ENCODE assay signal across 11 cellular contexts in genomic region chr11:121557348-121557747, GRCh38.
DNase-seq lines count a peak whose midpoint lies in the region; ATAC-seq and TF ChIP-seq lines count a peak whose summit lies in the region.
"Had no signal": no experiment of that assay in that cellular context is flagged by ENCODE, and none has a peak within 500 bp of the region (broad histone marks: within the 10 kb centered on the region; RNA-seq: fewer than 3 reads in every experiment).

No MANE protein-coding gene starts in this region.

- no peak overlapping the region for H3K9ac ChIP-seq in smooth muscle cell (ENCODE audit: low read depth)

- H3K4me2 ChIP-seq in smooth muscle cell = no peak overlapping the region

- 66% methylated on average over 8 of the region's 8 CpGs for WGBS in smooth muscle cell (ENCODE audit: low lambda C conversion rate)
- WGBS in esophagus muscularis mucosa = 88% methylated on average over 8 of the region's 8 CpGs

- H3F3A ChIP-seq in smooth muscle cell (ENCODE audit: low read depth) = no peaks in the 10 kb centered on the region

- H2AFZ ChIP-seq in smooth muscle cell (ENCODE audit: low read depth) = no peak overlapping the region

- TF ChIP-seq EP300 in esophagus muscularis mucosa (IDR thresholded peaks at IDR 0.05) = no peak

- CTCF ChIA-PET in activated naive CD4-positive, alpha-beta T cell treated with anti-CD3 and anti-CD28 coated beads for 36 hours (lab: Charles Lee) = interaction anchor here (0.8 kb wide), 1 partner anchor 10 kb away, joined by 3 read pairs; no protein-coding TSS in a partner anchor

- peaks cover 41% of the 10 kb centered on the region for H3K36me3 Mint-ChIP-seq in activated naive CD4-positive, alpha-beta T cell treated with anti-CD3 and anti-CD28 coated beads for 36 hours (ENCODE audit: low read depth)

- H3K4me1 ChIP-seq in smooth muscle cell (ENCODE audit: low read depth) (no peaks in the 10 kb centered on the region), esophagus muscularis mucosa (no peaks in the 10 kb centered on the region)

- intact Hi-C loops in activated naive CD4-positive, alpha-beta T cell treated with anti-CD3 and anti-CD28 coated beads for 36 hours (cut with micrococcal nuclease) = no loop called here
- intact Hi-C loops in esophagus muscularis mucosa (cut with DNase I) = no loop called here

- no peaks in the 10 kb centered on the region for H4K20me1 ChIP-seq in smooth muscle cell (ENCODE audit: low read depth)

- no peaks in the 10 kb centered on the region for H3K9me3 Mint-ChIP-seq in activated naive CD4-positive, alpha-beta T cell treated with anti-CD3 and anti-CD28 coated beads for 36 hours

- TF ChIP-seq POLR2A in esophagus muscularis mucosa (IDR thresholded peaks at IDR 0.05; ENCODE audit: low read depth) = no peak

- peak; percentile 70 for ATAC-seq in HG02642 (IDR thresholded peaks at IDR 0.05; ENCODE audit: poor library complexity, unreplicated experiment)
- ATAC-seq in stimulated activated naive CD8-positive, alpha-beta T cell treated with anti-CD3 and anti-CD28 coated beads, Interleukin-15, Interleukin-2, amounts not matched to agents 100 U/mL and 50 U/mL, for 24 hours = peak; percentile 78
- ATAC-seq: right cardiac atrium had no signal

- H3K27ac Mint-ChIP-seq in activated naive CD4-positive, alpha-beta T cell treated with anti-CD3 and anti-CD28 coated beads for 36 hours = peak overlapping the region; percentile 38

- H3K9me3 ChIP-seq in smooth muscle cell (replicated peaks; ENCODE audit: low read depth) = no peaks in the 10 kb centered on the region
- H3K9me3 ChIP-seq in esophagus muscularis mucosa = no peaks in the 10 kb centered on the region
- H3K9me3 ChIP-seq: transverse colon had no signal

- peaks cover 31% of the 10 kb centered on the region for H3K4me1 Mint-ChIP-seq in activated naive CD4-positive, alpha-beta T cell treated with anti-CD3 and anti-CD28 coated beads for 36 hours (ENCODE audit: low read depth)

- no peak overlapping the region for H3K27ac ChIP-seq in smooth muscle cell (ENCODE audit: low read depth)
- no peak overlapping the region for H3K27ac ChIP-seq in esophagus muscularis mucosa (replicated peaks in 1 of 4)
- H3K27ac ChIP-seq: transverse colon had no signal

- H3K4me3 ChIP-seq in smooth muscle cell = no peak overlapping the region
- H3K4me3 ChIP-seq in esophagus muscularis mucosa = no peak overlapping the region
- H3K4me3 ChIP-seq: transverse colon had no signal

- H3K27me3 Mint-ChIP-seq in activated naive CD4-positive, alpha-beta T cell treated with anti-CD3 and anti-CD28 coated beads for 36 hours (ENCODE audit: low read depth) = no peaks in the 10 kb centered on the region

- H3K27me3 ChIP-seq in smooth muscle cell (ENCODE audit: low read depth) (no peaks in the 10 kb centered on the region), esophagus muscularis mucosa (no peaks in the 10 kb centered on the region)
- H3K27me3 ChIP-seq: transverse colon had no signal

- H3K36me3 ChIP-seq in smooth muscle cell (ENCODE audit: low read depth) (no peaks in the 10 kb centered on the region), esophagus muscularis mucosa (peaks cover 0 to 46% (median 7%) of the 10 kb centered on the region in 4 donors)

- H3K4me3 Mint-ChIP-seq in activated naive CD4-positive, alpha-beta T cell treated with anti-CD3 and anti-CD28 coated beads for 36 hours = no peak overlapping the region

- DNase-seq in activated naive CD4-positive, alpha-beta T cell treated with anti-CD3 and anti-CD28 coated beads for 36 hours = no peak
- DNase-seq in activated naive CD4-positive, alpha-beta T cell treated with anti-CD3 and anti-CD28 coated beads, Interleukin-2, amount 50 U/mL, for 16 hours = no peak
- DNase-seq in Kasumi-1 (lab: John Stamatoyannopoulos, UW) = peak; percentile 28 to 30
- DNase-seq in stimulated activated naive CD8-positive, alpha-beta T cell treated with anti-CD3 and anti-CD28 coated beads, Interleukin-15, Interleukin-2, amounts not matched to agents 100 U/mL and 50 U/mL, for 24 hours = no peak
- DNase-seq in smooth muscle cell (lab: John Stamatoyannopoulos, UW; ENCODE audit: unreplicated experiment) = no peak
- no peak for DNase-seq in esophagus muscularis mucosa (ENCODE audit: extremely low spot score)
- no peak for DNase-seq in activated CD4-positive, CD25-positive, alpha-beta regulatory T cell (lab: John Stamatoyannopoulos, UW)
- DNase-seq: activated CD8-positive, alpha-beta memory T cell treated with anti-CD3 and anti-CD28 coated beads, Interleukin-2, amount 50 U/mL, for 4 hours; right cardiac atrium; transverse colon had no signal

- H3K79me2 ChIP-seq in smooth muscle cell (ENCODE audit: low read depth) = no peaks in the 10 kb centered on the region

- TF ChIP-seq CTCF in smooth muscle cell (IDR thresholded peaks at IDR 0.05; ENCODE audit: borderline replicate concordance, insufficient read depth, poor library complexity, severe bottlenecking) (no peak), esophagus muscularis mucosa (IDR thresholded peaks at IDR 0.05) (no peak)

Comparison
In these comparisons a context has a peak if more than half of its experiments do, and no peak if none do; other contexts are left out.
1. DNase-seq: peak in Kasumi-1 (2 of 2); none in activated naive CD4-positive, alpha-beta T cell treated with anti-CD3 and anti-CD28 coated beads for 36 hours (single experiment), activated naive CD4-positive, alpha-beta T cell treated with anti-CD3 and anti-CD28 coated beads, Interleukin-2, amount 50 U/mL, for 16 hours (single experiment), stimulated activated naive CD8-positive, alpha-beta T cell treated with anti-CD3 and anti-CD28 coated beads, Interleukin-15, Interleukin-2, amounts not matched to agents 100 U/mL and 50 U/mL, for 24 hours (single experiment), smooth muscle cell (single experiment), esophagus muscularis mucosa (single experiment) and activated CD4-positive, CD25-positive, alpha-beta regulatory T cell (0 of 4).